Comparison of ENCODE assay signal across 17 cellular contexts in the genomic region with DNA sequence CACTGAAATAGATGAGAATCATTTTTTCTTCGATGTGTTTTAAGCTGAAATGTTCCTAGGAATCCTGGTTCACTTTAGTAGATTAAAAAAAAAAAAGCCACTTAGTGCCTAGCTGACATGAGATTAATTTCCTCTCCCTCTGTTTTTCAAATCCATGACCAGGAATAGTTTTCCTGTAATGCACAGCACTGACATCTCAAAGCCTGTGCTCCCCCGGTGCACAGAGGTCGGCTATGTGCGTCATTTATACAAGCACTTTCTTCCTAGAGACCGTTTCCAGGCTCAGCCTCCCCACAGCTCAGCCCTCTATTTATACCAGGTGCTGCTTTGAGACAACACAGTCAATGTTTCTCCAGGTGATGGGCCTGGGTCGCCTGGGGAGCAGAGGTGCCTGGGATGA.
A peak's percentile ranks its signal among the peaks of the same experiment; 100 is the strongest.
DNase-seq lines count a peak whose midpoint lies in the region; ATAC-seq lines count a peak whose summit lies in the region.
"Had no signal": no experiment of that assay in that cellular context is flagged by ENCODE, and none has a peak within 500 bp of the region (broad histone marks: within the 10 kb centered on the region; RNA-seq: fewer than 3 reads in every experiment).

No MANE protein-coding gene starts in this region.

- intact Hi-C loops in left colon (cut with DNase I, micrococcal nuclease) = no loop called here

- peak; percentile 15 for DNase-seq in COLO668 (lab: John Stamatoyannopoulos, UW; ENCODE audit: unreplicated experiment)
- peak; percentile 11 for DNase-seq in NCI-H1417 treated with DMSO at 0.1 percent for 48 hours (lab: John Stamatoyannopoulos, UW)
- DNase-seq in NCI-H69 (lab: John Stamatoyannopoulos, UW) = peak; percentile 59
- DNase-seq in mesenteric fat pad (ENCODE audit: low spot score) = peak; percentile 35
- DNase-seq in left colon = no peak
- no peak for DNase-seq in H7
- DNase-seq: ACHN, DND-41, KBM-7, NCI-H1105, NCI-H187, NCI-H526, T-helper 2 cell had no signal

- no peak overlapping the region for H3K4me3 ChIP-seq in H7 (ENCODE audit: insufficient read depth, low read depth, low read length)
- H3K4me3 ChIP-seq: HAP-1 had no signal

- ATAC-seq in GM18909 (IDR thresholded peaks at IDR 0.05; ENCODE audit: poor library complexity, unreplicated experiment) = no peak
- ATAC-seq in left colon = no peak
- no peak for ATAC-seq in HG03442 (IDR thresholded peaks at IDR 0.05; ENCODE audit: unreplicated experiment)
- ATAC-seq: Panc1 had no signal

- H3K36me3 ChIP-seq in H7 (replicated peaks; ENCODE audit: control insufficient read depth, insufficient read depth, low read length) = no peaks in the 10 kb centered on the region
- H3K36me3 ChIP-seq: HAP-1 had no signal

- no peaks in the 10 kb centered on the region for H3K27me3 ChIP-seq in H7 (ENCODE audit: control insufficient read depth, insufficient read depth, low read length)

Comparison
In these comparisons a context has a peak if more than half of its experiments do, and no peak if none do; other contexts are left out.
1. DNase-seq: peak in COLO668 (single experiment), NCI-H1417 treated with DMSO at 0.1 percent for 48 hours (single experiment), NCI-H69 (single experiment) and mesenteric fat pad (single experiment); none in left colon (0 of 2) and H7 (single experiment).